31 cellular contexts compared by ENCODE assay signal in the genomic region with DNA sequence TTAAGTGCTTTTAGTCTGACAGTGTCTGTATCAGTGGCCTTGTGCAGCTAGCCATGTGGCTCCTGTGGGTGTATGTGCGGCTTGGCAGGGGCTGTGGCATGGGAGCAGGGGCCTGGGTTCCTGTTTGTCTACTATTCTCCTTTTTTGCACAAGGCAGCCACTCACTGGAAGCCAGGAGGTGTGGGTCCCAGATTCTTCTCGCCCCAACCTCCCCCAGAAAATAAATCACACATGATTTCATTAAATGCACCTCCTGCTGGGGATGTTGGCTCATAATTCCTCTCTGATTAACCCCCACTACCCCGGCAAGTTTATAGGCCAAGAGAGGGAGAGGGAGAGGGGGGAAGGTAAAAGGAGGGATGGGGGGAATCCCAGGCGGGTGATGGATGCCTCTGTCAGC. TPM values are rescaled to one million over a fixed set of nuclear protein-coding genes. Genes with fewer than 3 reads are reported as not detected.
"Had no signal": no experiment of that assay in that cellular context is flagged by ENCODE, and none has a peak within 500 bp of the region (broad histone marks: within the 10 kb centered on the region; RNA-seq: fewer than 3 reads in every experiment).

No MANE protein-coding gene starts in this region.

- H3K9me3 ChIP-seq: heart right ventricle had no signal

- H3K4me1 ChIP-seq: heart right ventricle had no signal

- H3K36me3 Mint-ChIP-seq: activated naive CD8-positive, alpha-beta T cell treated with anti-CD3 and anti-CD28 coated beads for 36 hours had no signal

- H3K4me3 ChIP-seq: heart right ventricle had no signal

- H3K27ac ChIP-seq: epithelial cell of prostate, heart right ventricle had no signal

- H3K27ac Mint-ChIP-seq: activated B cell treated with CpG ODN at 0.5 μM for 24 hours; activated naive CD8-positive, alpha-beta T cell treated with anti-CD3 and anti-CD28 coated beads for 36 hours; activated T-helper 2 cell treated with anti-CD3 and anti-CD28 coated beads, Interferon-gamma antibody, Interleukin-2, Interleukin-4, amounts not matched to agents 10 μg/mL and 5 μg/mL and 100 μg/mL, durations not matched to agents 14 hours and 24 hours and 36 hours; endodermal cell; T-helper 1 cell treated with Interleukin-12 subunit alpha and Interleukin-12 subunit beta and Interleukin-4 antibody, amounts not matched to agents 30 μg/mL and 1 μg/mL, for 36 hours had no signal

- ATAC-seq: activated T-cell treated with anti-CD3 and anti-CD28 coated beads, Interleukin-2, amount 50 U/mL, for 4 hours; heart right ventricle; left cardiac atrium; stimulated activated naive CD8-positive, alpha-beta T cell treated with anti-CD3 and anti-CD28 coated beads, Interleukin-15, Interleukin-2, amounts not matched to agents 100 U/mL and 50 U/mL, for 24 hours had no signal

- DNase-seq: activated B cell treated with CpG ODN at 0.5 μM for 24 hours; activated CD4-positive, alpha-beta T cell treated with anti-CD3 and anti-CD28 coated beads for 4 hours; activated CD4-positive, alpha-beta T cell treated with anti-CD3 and anti-CD28 coated beads, Interleukin-2, amount 50 U/mL, for 48 hours; activated CD8-positive, alpha-beta memory T cell treated with anti-CD3 and anti-CD28 coated beads, Interleukin-2, amount 50 U/mL, for 48 hours; activated naive CD4-positive, alpha-beta T cell treated with Interleukin-2 at 50 U/mL for 16 hours; activated naive CD8-positive, alpha-beta T cell treated with anti-CD3 and anti-CD28 coated beads for 36 hours; activated T-cell treated with anti-CD3 and anti-CD28 coated beads, Interleukin-2, amount 50 U/mL, for 4 hours; cerebellar nuclear complex; cortex of kidney; endodermal cell; heart right ventricle; left cardiac atrium; stimulated activated CD4-positive, alpha-beta T cell treated with anti-CD3 and anti-CD28 coated beads, Interleukin-12 subunit alpha, Interleukin-12 subunit beta, amount 100 ng/mL, for 4 hours; stimulated activated CD4-positive, alpha-beta T cell treated with anti-CD3 and anti-CD28 coated beads, Interleukin-4, amount 100 ng/mL, for 4 hours; stimulated activated naive CD8-positive, alpha-beta T cell treated with anti-CD3 and anti-CD28 coated beads, Interleukin-15, Interleukin-2, amounts not matched to agents 100 U/mL and 50 U/mL, for 24 hours; T1000 had no signal

- H3K4me3 Mint-ChIP-seq: activated B cell treated with CpG ODN at 0.5 μM for 24 hours; activated naive CD8-positive, alpha-beta T cell treated with anti-CD3 and anti-CD28 coated beads for 36 hours; activated T-cell treated with anti-CD3 and anti-CD28 coated beads, Interleukin-2, amount 50 U/mL, for 4 hours; endodermal cell; neural crest cell; T-helper 1 cell treated with Interleukin-12 subunit alpha and Interleukin-12 subunit beta and Interleukin-4 antibody, amounts not matched to agents 30 μg/mL and 1 μg/mL, for 36 hours had no signal

- H3K9me3 Mint-ChIP-seq: activated B cell treated with CpG ODN at 0.5 μM for 24 hours; activated naive CD8-positive, alpha-beta T cell treated with anti-CD3 and anti-CD28 coated beads for 36 hours; activated T-cell treated with anti-CD3 and anti-CD28 coated beads, Interleukin-2, amount 50 U/mL, for 4 hours; activated T-helper 2 cell treated with anti-CD3 and anti-CD28 coated beads, Interferon-gamma antibody, Interleukin-2, Interleukin-4, amounts not matched to agents 10 μg/mL and 5 μg/mL and 100 μg/mL, durations not matched to agents 14 hours and 24 hours and 36 hours; endodermal cell; neural crest cell; T-helper 1 cell treated with Interleukin-12 subunit alpha and Interleukin-12 subunit beta and Interleukin-4 antibody, amounts not matched to agents 30 μg/mL and 1 μg/mL, for 36 hours had no signal

- H3K4me1 Mint-ChIP-seq: activated naive CD8-positive, alpha-beta T cell treated with anti-CD3 and anti-CD28 coated beads for 36 hours; endodermal cell had no signal

RNA-seq across cellular contexts. Expression of gene CISTR, which starts 42.1 kb away (rescaled TPM):
- total RNA-seq: activated B cell treated with CpG ODN at 0.5 μM for 24 hours; activated CD8-positive, alpha-beta memory T cell treated with anti-CD3 and anti-CD28 coated beads for 36 hours; activated naive CD8-positive, alpha-beta T cell treated with anti-CD3 and anti-CD28 coated beads for 36 hours; activated T-cell treated with anti-CD3 and anti-CD28 coated beads, Interleukin-2, amount 50 U/mL, for 4 hours; activated T-helper 2 cell treated with anti-CD3 and anti-CD28 coated beads, Interferon-gamma antibody, Interleukin-2, Interleukin-4, amounts not matched to agents 10 μg/mL and 5 μg/mL and 100 μg/mL, durations not matched to agents 14 hours and 24 hours and 36 hours; astrocyte; bronchial epithelial cell; endodermal cell; fibroblast of villous mesenchyme; liver; mononuclear cell; omental fat pad; skeletal muscle tissue; subcutaneous adipose tissue; urinary bladder had no signal
- polyA plus RNA-seq: liver, thymus, urinary bladder had no signal
